Comparison of ENCODE assay signal across 27 cellular contexts in the genomic region with DNA sequence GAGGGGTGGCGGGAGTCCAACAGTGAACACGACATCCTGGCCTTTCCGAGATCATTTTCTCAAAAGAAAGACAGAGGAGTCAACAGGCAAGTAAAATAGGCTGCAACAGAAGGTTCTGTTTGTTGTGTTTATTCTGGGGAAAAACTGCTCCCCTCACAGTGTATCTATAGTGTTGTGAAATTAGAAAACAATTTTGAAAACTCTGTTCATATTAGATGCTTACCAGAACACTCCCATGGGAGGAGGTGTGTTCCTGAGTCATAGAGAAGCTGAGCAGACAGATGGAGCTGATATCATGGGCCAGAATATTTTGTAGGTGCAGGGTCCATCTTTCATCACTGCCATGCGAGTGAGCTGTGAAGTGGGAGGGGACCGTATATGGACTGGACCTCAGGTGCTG. TPM values are rescaled to one million over a fixed set of nuclear protein-coding genes. Genes with fewer than 3 reads are reported as not detected.
"Had no signal": no experiment of that assay in that cellular context is flagged by ENCODE, and none has a peak within 500 bp of the region (broad histone marks: within the 10 kb centered on the region; RNA-seq: fewer than 3 reads in every experiment).

No MANE protein-coding gene starts in this region.

- H3K4me3 Mint-ChIP-seq: T-cell had no signal

- H3K4me1 Mint-ChIP-seq: IgD-negative memory B cell, T-cell had no signal

- H3K27ac Mint-ChIP-seq: IgD-negative memory B cell, T-cell had no signal

- H3K36me3 Mint-ChIP-seq: IgD-negative memory B cell, T-cell had no signal

- H3K4me2 ChIP-seq: KMS-11, SK-N-SH had no signal

- DNase-seq: Kasumi-1, MV-4-11, NCI-H1048, NCI-H1105 treated with DMSO at 0.1 percent for 48 hours, NCI-H1417 treated with DMSO at 0.1 percent for 48 hours, NCI-H146, NCI-H1694 treated with DMSO at 0.1 percent for 48 hours, NCI-H1930, NCI-H2081, NCI-H2107, NCI-H345, NCI-H510A, NCI-H69, NCI-H774, SHP77, SK-N-SH, SW 1271, T-cell had no signal

- FAIRE-seq: HTR-8/SVneo, K562 had no signal

- H3K4me3 ChIP-seq: K562 had no signal

- H3K27ac ChIP-seq: HL-60, KMS-11, RWPE1 had no signal

- ATAC-seq: K562, Panc1, T-cell had no signal

- H3K9ac ChIP-seq: KMS-11, SK-N-SH had no signal

- H3K9me3 ChIP-seq: SK-N-SH had no signal

RNA-seq across cellular contexts. Expression of gene AMER2, which starts 39.1 kb away (rescaled TPM):
- total RNA-seq: K562, M059J, SK-MEL-5 had no signal
- polyA plus RNA-seq: IgD-negative memory B cell, K562, SK-N-SH had no signal
